In genomic region chr18:76667603-76668002, GRCh38 we compare ENCODE assay signal across 19 cellular contexts.
DNase-seq lines count a peak whose midpoint lies in the region; ATAC-seq and TF ChIP-seq lines count a peak whose summit lies in the region.
"Had no signal": no experiment of that assay in that cellular context is flagged by ENCODE, and none has a peak within 500 bp of the region (broad histone marks: within the 10 kb centered on the region; RNA-seq: fewer than 3 reads in every experiment).

No MANE protein-coding gene starts in this region.

- no peak for TF ChIP-seq POLR2A in vagina (IDR thresholded peaks at IDR 0.05)

- H3K27ac Mint-ChIP-seq in endodermal cell (no peak overlapping the region), osteocyte (ENCODE audit: unreplicated experiment) (no peak overlapping the region)
- H3K27ac Mint-ChIP-seq: CD4-positive, alpha-beta memory T cell; GM23338; H9 had no signal

- no peak overlapping the region for H3K4me3 ChIP-seq in endodermal cell (ENCODE audit: low read length)
- H3K4me3 ChIP-seq in vagina, result no peak overlapping the region
- H3K4me3 ChIP-seq in brain microvascular endothelial cell (ENCODE audit: low read depth, low read length), result no peak overlapping the region
- H3K4me3 ChIP-seq: GM23338 had no signal

- ATAC-seq in GM18858 (IDR thresholded peaks at IDR 0.05; ENCODE audit: unreplicated experiment), result no peak
- ATAC-seq: GM23338, HCT116 had no signal

- intact Hi-C loops in vagina (cut with DNase I), result no loop called here

- H3K9ac ChIP-seq in endodermal cell (ENCODE audit: extremely low read depth, low read length, poor library complexity, severe bottlenecking), result no peak overlapping the region

- in situ Hi-C loops in brain microvascular endothelial cell (cut with HindIII; ENCODE audit: low pct_ligation_motif_present, low sequenced_read_pairs), result no loop called here

- H3K27me3 Mint-ChIP-seq in endodermal cell (ENCODE audit: insufficient read depth) (no peaks in the 10 kb centered on the region), osteocyte (ENCODE audit: unreplicated experiment) (peaks cover 6% of the 10 kb centered on the region)

- H3K4me1 Mint-ChIP-seq in endodermal cell, result no peaks in the 10 kb centered on the region
- no peaks in the 10 kb centered on the region for H3K4me1 Mint-ChIP-seq in osteocyte (ENCODE audit: unreplicated experiment)
- H3K4me1 Mint-ChIP-seq: CD4-positive, alpha-beta memory T cell had no signal

- DNase-seq in NCI-H146 (lab: John Stamatoyannopoulos, UW) (peak; percentile 46), NCI-H146 treated with DMSO at 0.1 percent for 48 hours (lab: John Stamatoyannopoulos, UW; ENCODE audit: unreplicated experiment) (no peak), endodermal cell (peak; percentile 32), osteocyte (ENCODE audit: extremely low spot score, unreplicated experiment) (peak; percentile 73), vagina (ENCODE audit: extremely low spot score in 2 of 2) (peak; percentile 64 to 76), GM19238 (ENCODE audit: insufficient read length, low spot score) (no peak), brain microvascular endothelial cell (no peak)
- DNase-seq: C1 segment of cervical spinal cord; Calu3; CD4-positive, alpha-beta memory T cell; COR-L47; DMS53; DMS79 treated with DMSO at 0.1 percent for 48 hours; GF-D8; H9 had no signal

- no peak overlapping the region for H3K4me3 Mint-ChIP-seq in endodermal cell
- no peak overlapping the region for H3K4me3 Mint-ChIP-seq in osteocyte (ENCODE audit: unreplicated experiment)
- H3K4me3 Mint-ChIP-seq: CD4-positive, alpha-beta memory T cell; GM23338; H9 had no signal

- H3K27me3 ChIP-seq in endodermal cell (ENCODE audit: control insufficient read depth, insufficient read depth, low read length, poor library complexity, severe bottlenecking), result no peaks in the 10 kb centered on the region
- H3K27me3 ChIP-seq in vagina, result no peaks in the 10 kb centered on the region
- H3K27me3 ChIP-seq in brain microvascular endothelial cell (replicated peaks), result no peaks in the 10 kb centered on the region

- TF ChIP-seq CTCF in endodermal cell (conservative IDR thresholded peaks at IDR 0.05) (no peak), osteocyte (IDR thresholded peaks at IDR 0.05) (no peak), vagina (IDR thresholded peaks at IDR 0.05) (no peak), brain microvascular endothelial cell (IDR thresholded peaks at IDR 0.05; ENCODE audit: low read depth, low read length, missing control alignments) (no peak)

- H3K27ac ChIP-seq in endodermal cell (ENCODE audit: low read depth, low read length) (no peak overlapping the region), vagina (no peak overlapping the region), brain microvascular endothelial cell (no peak overlapping the region)
- H3K27ac ChIP-seq: 22Rv1 had no signal

- H3K36me3 ChIP-seq in endodermal cell (ENCODE audit: control insufficient read depth, insufficient read depth, low read length) (no peaks in the 10 kb centered on the region), vagina (no peaks in the 10 kb centered on the region), brain microvascular endothelial cell (replicated peaks) (no peaks in the 10 kb centered on the region)

- no peaks in the 10 kb centered on the region for H3K9me3 ChIP-seq in endodermal cell (ENCODE audit: control insufficient read depth, low read length)
- H3K9me3 ChIP-seq in vagina, result no peaks in the 10 kb centered on the region

- H3K36me3 Mint-ChIP-seq in endodermal cell (ENCODE audit: low read depth) (no peaks in the 10 kb centered on the region), osteocyte (ENCODE audit: unreplicated experiment) (no peaks in the 10 kb centered on the region)
- H3K36me3 Mint-ChIP-seq: CD4-positive, alpha-beta memory T cell had no signal

- WGBS in endodermal cell (ENCODE audit: insufficient coverage in 1 of 2, insufficient read length in 1 of 2), 2 experiments, result 89 to 94% methylated on average over 7 to 10 of the region's 12 CpGs

- H3K4me1 ChIP-seq in endodermal cell (ENCODE audit: control insufficient read depth, insufficient read depth, low read length) (no peaks in the 10 kb centered on the region), vagina (no peaks in the 10 kb centered on the region)

- H3K9me3 Mint-ChIP-seq in endodermal cell (peaks cover 2% of the 10 kb centered on the region), osteocyte (ENCODE audit: unreplicated experiment) (no peaks in the 10 kb centered on the region)
- H3K9me3 Mint-ChIP-seq: H9 had no signal

Comparison
In these comparisons a context has a peak if more than half of its experiments do, and no peak if none do; other contexts are left out.
1. DNase-seq: peak in NCI-H146 (single experiment), endodermal cell (single experiment), osteocyte (single experiment) and vagina (2 of 2); none in NCI-H146 treated with DMSO at 0.1 percent for 48 hours (single experiment), GM19238 (single experiment) and brain microvascular endothelial cell (single experiment).